ENCODE assay signal across 8 cellular contexts in the genomic region with DNA sequence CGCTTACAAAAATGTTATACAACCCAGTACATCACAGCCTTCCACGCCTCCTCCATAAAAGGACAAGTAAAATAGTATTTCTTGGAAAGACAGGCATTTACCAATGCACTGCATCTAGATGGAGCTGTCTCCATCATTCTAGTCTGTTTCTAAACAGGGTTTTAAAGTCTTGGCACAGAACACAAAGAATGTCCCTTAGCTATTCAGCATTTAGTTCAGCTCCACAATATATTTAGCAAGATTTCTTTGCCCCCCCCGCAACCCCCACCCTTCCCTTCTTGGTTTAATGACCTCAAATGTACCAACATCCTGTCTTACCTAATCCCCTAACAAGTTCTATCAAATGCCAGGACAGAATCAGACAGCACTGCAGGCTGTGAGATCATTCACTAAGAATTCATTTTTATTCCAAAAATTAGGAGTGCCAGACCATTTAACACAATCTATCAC.
DNase-seq lines count a peak whose midpoint lies in the region; ATAC-seq and TF ChIP-seq lines count a peak whose summit lies in the region.

No MANE protein-coding gene starts in this region.

- no peak overlapping the region for H3K4ac ChIP-seq in mesenchymal stem cell (ENCODE audit: low read depth in 1 of 2, low read length in 2 of 2)

- H3K27me3 ChIP-seq in Loucy (ENCODE audit: insufficient read depth, low read length, poor library complexity, severe bottlenecking) (no peaks in the 10 kb centered on the region), mesenchymal stem cell (ENCODE audit: control insufficient read depth in 1 of 2, insufficient read depth in 1 of 2, low read length in 2 of 2) (peaks cover 0 to 5% of the 10 kb centered on the region in 2 experiments), aorta (ENCODE audit: control insufficient read depth in 1 of 2, insufficient read depth in 2 of 2, low read length in 1 of 2) (no peaks in the 10 kb centered on the region)

- no peak overlapping the region for H4K91ac ChIP-seq in mesenchymal stem cell (ENCODE audit: low read length)

- peaks cover 29% of the 10 kb centered on the region for H3K79me2 ChIP-seq in Loucy (ENCODE audit: insufficient read depth, low read length)

- POLR2A ChIA-PET in MCF 10A (lab: Yijun Ruan, JAX): interaction anchor here (0.5 to 4.0 kb wide), 20 partner anchors 10 to 374 kb away, joined by 3 to 45 read pairs (median 4); no protein-coding TSS in a partner anchor

- H3K9me3 ChIP-seq in Loucy (ENCODE audit: insufficient read depth, low read depth, low read length): no peaks in the 10 kb centered on the region
- H3K9me3 ChIP-seq in mesenchymal stem cell (ENCODE audit: control insufficient read depth, low read length): no peaks in the 10 kb centered on the region
- H3K9me3 ChIP-seq in aorta (ENCODE audit: control insufficient read depth, low read length): no peaks in the 10 kb centered on the region

- H3K23ac ChIP-seq in mesenchymal stem cell (ENCODE audit: low read length in 2 of 2): no peak overlapping the region

- peak overlapping the region; percentile 96 for H3K27ac Mint-ChIP-seq in MCF 10A (ENCODE audit: low read depth, unreplicated experiment)

- no peak overlapping the region for H2BK120ac ChIP-seq in mesenchymal stem cell (ENCODE audit: low read depth, low read length)

- H4K8ac ChIP-seq in mesenchymal stem cell (ENCODE audit: low read length): no peak overlapping the region

- peaks cover 58% of the 10 kb centered on the region for H3K4me1 ChIP-seq in Loucy (ENCODE audit: insufficient read depth, low read length, poor library complexity, severe bottlenecking)
- H3K4me1 ChIP-seq in mesenchymal stem cell (ENCODE audit: control insufficient read depth, insufficient read depth, low read depth, low read length): peaks cover under 1% of the 10 kb centered on the region
- H3K4me1 ChIP-seq in aorta (ENCODE audit: control insufficient read depth in 1 of 2, insufficient read depth in 2 of 2, low read length in 2 of 2): peaks cover 6 to 13% of the 10 kb centered on the region in 2 donors

- no peaks in the 10 kb centered on the region for H3K9me2 ChIP-seq in Loucy (replicated peaks; ENCODE audit: low read depth, low read length)

- H3K36me3 ChIP-seq in Loucy (ENCODE audit: insufficient read depth, low read length): peaks cover under 1% of the 10 kb centered on the region; the same call in 1 of the 2 replicates
- no peaks in the 10 kb centered on the region for H3K36me3 ChIP-seq in mesenchymal stem cell (ENCODE audit: control insufficient read depth in 1 of 2, insufficient read depth in 2 of 2, low read depth in 1 of 2, low read length in 2 of 2)
- no peaks in the 10 kb centered on the region for H3K36me3 ChIP-seq in aorta (ENCODE audit: control insufficient read depth in 1 of 2, insufficient read depth in 2 of 2, low read length in 1 of 2)

- H3F3A ChIP-seq in Loucy (ENCODE audit: low read depth): peaks cover 8% of the 10 kb centered on the region; the same call in 1 of the 2 replicates

- 78% methylated on average over 3 of the region's 3 CpGs for WGBS in mesenchymal stem cell
- WGBS in aorta, 2 donors: 0 to 4% methylated on average over 3 of the region's 3 CpGs

- peak overlapping the region; percentile 10 for H3K4me2 ChIP-seq in Loucy (ENCODE audit: low read depth, low read length, poor library complexity, severe bottlenecking)
- H3K4me2 ChIP-seq in mesenchymal stem cell (ENCODE audit: low read length, poor library complexity, severe bottlenecking): no peak overlapping the region

- H3K4me1 Mint-ChIP-seq in MCF 10A (ENCODE audit: insufficient read depth, unreplicated experiment): peaks cover 42% of the 10 kb centered on the region

- H3K27ac ChIP-seq in mesenchymal stem cell (ENCODE audit: low read length, poor library complexity, severe bottlenecking) (no peak overlapping the region), aorta (ENCODE audit: low read depth in 1 of 2, low read length in 2 of 2) (peak overlapping the region in 1 of 2 donors; percentile 86)

- no peak overlapping the region for H2BK15ac ChIP-seq in mesenchymal stem cell (ENCODE audit: low read depth, poor library complexity, severe bottlenecking)

- no peaks in the 10 kb centered on the region for H3K9me3 Mint-ChIP-seq in MCF 10A (ENCODE audit: unreplicated experiment)

- no peak overlapping the region for H2BK5ac ChIP-seq in mesenchymal stem cell (ENCODE audit: low read depth, low read length, poor library complexity, severe bottlenecking)

- H3K4me3 Mint-ChIP-seq in MCF 10A (ENCODE audit: unreplicated experiment): no peak overlapping the region

- H3K27me3 Mint-ChIP-seq in MCF 10A (ENCODE audit: insufficient read depth, unreplicated experiment): no peaks in the 10 kb centered on the region

- no peak overlapping the region for H3K14ac ChIP-seq in mesenchymal stem cell (ENCODE audit: low read length in 2 of 2)

- H3K18ac ChIP-seq in mesenchymal stem cell (ENCODE audit: low read depth in 1 of 2, low read length in 2 of 2): no peak overlapping the region

- no peaks in the 10 kb centered on the region for H3K79me1 ChIP-seq in mesenchymal stem cell (replicated peaks; ENCODE audit: low read length, poor library complexity, severe bottlenecking)

- H2BK12ac ChIP-seq in mesenchymal stem cell (ENCODE audit: low read length in 2 of 2): no peak overlapping the region

- peak overlapping the region; percentile 13 for H3K9ac ChIP-seq in Loucy (ENCODE audit: low read depth, low read length, poor library complexity, severe bottlenecking)
- H3K9ac ChIP-seq in mesenchymal stem cell (ENCODE audit: low read length): peak overlapping the region; percentile 74

- CTCF ChIA-PET in MCF 10A (lab: Yijun Ruan, JAX): interaction anchor here (0.6 to 4.5 kb wide), 36 partner anchors 10 to 1017 kb away, joined by 3 to 32 read pairs (median 4); a partner anchor contains a TSS

- no peak overlapping the region for H2AK5ac ChIP-seq in mesenchymal stem cell (ENCODE audit: low read length, severe bottlenecking)

- no peaks in the 10 kb centered on the region for H4K20me1 ChIP-seq in Loucy (ENCODE audit: insufficient read depth, low read length, poor library complexity, severe bottlenecking)

- intact Hi-C loops in MCF 10A (cut with micrococcal nuclease): loop anchor here (1.0 kb wide), 7 partner anchors 10 to 381 kb away; a partner anchor contains a TSS
- intact Hi-C loops in aorta (cut with DNase I): loop anchor here (1.0 to 10.0 kb wide), 11 partner anchors 79 to 377 kb away; a partner anchor contains a TSS

- no peaks in the 10 kb centered on the region for H3K36me3 Mint-ChIP-seq in MCF 10A (ENCODE audit: insufficient read depth, unreplicated experiment)

- ATAC-seq in aorta (ENCODE audit: low FRiP score): peak; percentile 92
- no peak for ATAC-seq in GM18873 (IDR thresholded peaks at IDR 0.05; ENCODE audit: low FRiP score, unreplicated experiment)
- no peak for ATAC-seq in HG03175 (IDR thresholded peaks at IDR 0.05; ENCODE audit: unreplicated experiment)

- no TSS peak for BruUV-seq in MCF 10A (replicated peaks; lab: Mats Ljungman, UMichigan)

- no peak overlapping the region for H2AFZ ChIP-seq in Loucy (ENCODE audit: low read length)
- H2AFZ ChIP-seq in mesenchymal stem cell (ENCODE audit: low read depth, low read length): no peak overlapping the region

- H3K4me3 ChIP-seq in Loucy (ENCODE audit: low read length, poor library complexity, severe bottlenecking) (no peak overlapping the region), mesenchymal stem cell (ENCODE audit: insufficient read depth in 1 of 2, low read depth in 1 of 2, low read length in 2 of 2) (peak overlapping the region in 1 of 2 experiments; percentile 25), aorta (ENCODE audit: low read length in 2 of 2) (no peak overlapping the region)

- TF ChIP-seq CTCF in AG09319 (IDR thresholded peaks at IDR 0.05; ENCODE audit: low read depth, low read length): peak; percentile 56
- TF ChIP-seq CTCF in Loucy (conservative IDR thresholded peaks at IDR 0.05; ENCODE audit: low read length): peak; percentile 52
- TF ChIP-seq CTCF in MCF 10A (IDR thresholded peaks at IDR 0.05; ENCODE audit: unreplicated experiment): peak; percentile 40

- DNase-seq in AG09319 (ENCODE audit: extremely low read depth, low read depth) (peak; percentile 42), MCF 10A (ENCODE audit: unreplicated experiment) (peak; percentile 97), mesenchymal stem cell (peak; percentile 41), aorta (peak; percentile 76 to 86), NCI-H146 (lab: John Stamatoyannopoulos, UW) (no peak)
